In the genomic region with DNA sequence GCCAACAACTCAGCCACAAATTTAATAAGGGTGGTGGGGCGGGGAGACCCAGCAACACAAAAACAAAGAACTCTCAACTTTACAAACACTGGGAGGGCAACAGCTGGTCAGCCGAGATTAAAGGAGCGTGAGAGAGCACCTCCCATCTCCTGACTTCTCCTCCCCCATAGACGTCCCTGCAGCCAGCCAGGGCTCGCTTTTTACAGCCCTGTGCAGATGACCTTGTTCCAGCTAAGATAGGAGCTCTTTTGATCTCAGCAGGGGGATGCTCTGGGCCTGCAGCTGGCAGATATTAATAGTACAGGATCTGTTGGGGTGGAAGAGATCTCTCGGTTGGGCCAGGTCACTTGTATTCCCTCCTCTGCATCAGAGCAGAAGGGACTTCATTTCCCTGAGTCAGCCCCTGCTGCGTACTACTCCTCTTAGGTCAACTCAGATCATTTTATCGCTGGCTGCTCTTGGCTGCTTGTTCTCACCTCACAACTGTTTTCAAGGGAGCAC, we compare ENCODE assay signal across 9 cellular contexts.
A peak's percentile ranks its signal among the peaks of the same experiment; 100 is the strongest.
DNase-seq lines count a peak whose midpoint lies in the region; ATAC-seq, FAIRE-seq and TF ChIP-seq lines count a peak whose summit lies in the region.
"Had no signal": no experiment of that assay in that cellular context is flagged by ENCODE, and none has a peak within 500 bp of the region (broad histone marks: within the 10 kb centered on the region; RNA-seq: fewer than 3 reads in every experiment).

No MANE protein-coding gene starts in this region.

- H3K9ac ChIP-seq in HepG2 (ENCODE audit: insufficient read depth, low read depth, low read length): peak overlapping the region; percentile 11; the same call in 1 of the 2 replicates

- H3K4me3 Mint-ChIP-seq in activated CD4-positive, alpha-beta T cell treated with anti-CD3 and anti-CD28 coated beads, Interleukin-2, amount 10 ng/mL, durations not matched to agents 7 days and 5 days: no peak overlapping the region

- POLR2A ChIA-PET in HepG2 (lab: Yijun Ruan, JAX): interaction anchor here (0.6 to 1.7 kb wide), 7 partner anchors 19 to 1302 kb away, joined by 3 to 5 read pairs (median 3); partner anchors contain the start of gene ZFP36L1
- POLR2A ChIA-PET in activated CD4-positive, alpha-beta T cell treated with anti-CD3 and anti-CD28 coated beads, Interleukin-2, amount 10 ng/mL, durations not matched to agents 7 days and 5 days (lab: Charles Lee): no interaction called here

- no TSS peak for BruUV-seq in HepG2 (replicated peaks; lab: Mats Ljungman, UMichigan)

- 0 out of 2 replicates have a peak overlapping the region, but pooled peaks have one; percentile 17 for H3K27ac ChIP-seq in WERI-Rb-1
- H3K27ac ChIP-seq in HepG2 (ENCODE audit: extremely low read length, insufficient read depth, low read length): peak overlapping the region; percentile 75
- H3K27ac ChIP-seq in thyroid gland: peak overlapping the region; percentile 16 to 67 (median 38)

- no peaks in the 10 kb centered on the region for H3K27me3 Mint-ChIP-seq in activated CD4-positive, alpha-beta T cell treated with anti-CD3 and anti-CD28 coated beads, Interleukin-2, amount 10 ng/mL, durations not matched to agents 7 days and 5 days

- no peaks in the 10 kb centered on the region for H3K9me3 Mint-ChIP-seq in activated CD4-positive, alpha-beta T cell treated with anti-CD3 and anti-CD28 coated beads, Interleukin-2, amount 10 ng/mL, durations not matched to agents 7 days and 5 days

- H3K36me3 Mint-ChIP-seq in activated CD4-positive, alpha-beta T cell treated with anti-CD3 and anti-CD28 coated beads, Interleukin-2, amount 10 ng/mL, durations not matched to agents 7 days and 5 days (ENCODE audit: low read depth): no peaks in the 10 kb centered on the region

- in situ Hi-C loops in HepG2 (cut with HindIII; ENCODE audit: extremely low pct_ligation_motif_present, low pct_unique_long_range_greater_than_20kb): no loop called here

- TF ChIP-seq CTCF in WERI-Rb-1 (IDR thresholded peaks at IDR 0.05; ENCODE audit: low read depth, low read length) (no peak), HepG2 (CRISPR knock-in tag; IDR thresholded peaks at IDR 0.05) (no peak), thyroid gland (IDR thresholded peaks at IDR 0.05) (no peak)

- H3K36me3 ChIP-seq in WERI-Rb-1 (no peaks in the 10 kb centered on the region), HepG2 (replicated peaks in 1 of 2; ENCODE audit: control insufficient read depth in 1 of 2, insufficient read depth in 2 of 2, low read length in 2 of 2) (no peaks in the 10 kb centered on the region), thyroid gland (no peaks in the 10 kb centered on the region)

- TF ChIP-seq EP300 in Ishikawa (IDR thresholded peaks at IDR 0.05; ENCODE audit: borderline replicate concordance) (peak; percentile 92), HepG2 (IDR thresholded peaks at IDR 0.05; ENCODE audit: low read depth in 2 of 2, low read length in 2 of 2) (peak; percentile 56 to 87; a peak in 2 of 4 replicates), HepG2 (CRISPR knock-in tag; IDR thresholded peaks at IDR 0.05; ENCODE audit: borderline replicate concordance) (peak; percentile 64)

- TF ChIP-seq RAD21 in Ishikawa (IDR thresholded peaks at IDR 0.05; ENCODE audit: low read depth) (peak; percentile 19; the same call in 1 of the 2 replicates), HepG2 (CRISPR knock-in tag; IDR thresholded peaks at IDR 0.05) (no peak; the same call in 1 of the 2 replicates)

- peaks cover 23% of the 10 kb centered on the region for H3K4me1 Mint-ChIP-seq in activated CD4-positive, alpha-beta T cell treated with anti-CD3 and anti-CD28 coated beads, Interleukin-2, amount 10 ng/mL, durations not matched to agents 7 days and 5 days

- no peak overlapping the region for H3K27ac Mint-ChIP-seq in activated CD4-positive, alpha-beta T cell treated with anti-CD3 and anti-CD28 coated beads, Interleukin-2, amount 10 ng/mL, durations not matched to agents 7 days and 5 days

- TF ChIP-seq POLR2A in HepG2 (IDR thresholded peaks at IDR 0.05; ENCODE audit: insufficient read depth in 1 of 2, low read depth in 2 of 2, low read length in 2 of 2): no peak
- no peak for TF ChIP-seq POLR2A in thyroid gland (IDR thresholded peaks at IDR 0.05)

- H3K79me2 ChIP-seq in HepG2 (ENCODE audit: insufficient read depth, low read length): no peaks in the 10 kb centered on the region

- H3K4me1 ChIP-seq in HepG2 (ENCODE audit: insufficient read depth, low read length): peaks cover 74% of the 10 kb centered on the region
- peaks cover 41 to 70% of the 10 kb centered on the region in 2 donors for H3K4me1 ChIP-seq in thyroid gland

- H2AFZ ChIP-seq in HepG2 (ENCODE audit: low read length): no peak overlapping the region

- ATAC-seq in HepG2: peak; percentile 97
- ATAC-seq: PC-3 had no signal

- H3K4me2 ChIP-seq in HepG2 (ENCODE audit: low read depth, low read length): peak overlapping the region; percentile 70

- CTCF ChIA-PET in HepG2 (lab: Yijun Ruan, JAX; ENCODE audit: low intra/inter-chr PET ratio, low total read pairs): no interaction called here
- CTCF ChIA-PET in activated CD4-positive, alpha-beta T cell treated with anti-CD3 and anti-CD28 coated beads, Interleukin-2, amount 10 ng/mL, durations not matched to agents 7 days and 5 days (lab: Charles Lee): interaction anchor here (1.0 to 2.0 kb wide), 2 partner anchors 11 to 19 kb away, joined by 4 read pairs; no protein-coding TSS in a partner anchor

- H4K20me1 ChIP-seq in HepG2 (ENCODE audit: insufficient read depth, low read length): no peaks in the 10 kb centered on the region

- peak; percentile 89 for FAIRE-seq in HepG2 (lab: Jason Lieb, UNC)

- intact Hi-C loops in HepG2 (cut with micrococcal nuclease; ENCODE audit: unreplicated experiment): loop anchor here (5.0 to 10.0 kb wide), 2 partner anchors 48 to 169 kb away; no protein-coding TSS in a partner anchor
- intact Hi-C loops in thyroid gland (cut with DNase I): no loop called here

- no peak overlapping the region for H3K4me3 ChIP-seq in WERI-Rb-1 (ENCODE audit: low read depth, low read length)
- peak overlapping the region in 1 of 3 experiments; percentile 39; a peak in 2 of 6 replicates for H3K4me3 ChIP-seq in HepG2 (replicated peaks in 1 of 3; ENCODE audit: insufficient read depth in 1 of 3, low read depth in 2 of 3, low read length in 3 of 3)
- H3K4me3 ChIP-seq in thyroid gland (replicated peaks in 1 of 3): no peak overlapping the region

- H3K27me3 ChIP-seq in WERI-Rb-1 (ENCODE audit: insufficient read depth, low read depth, severe bottlenecking) (no peaks in the 10 kb centered on the region), HepG2 (ENCODE audit: control insufficient read depth in 1 of 2, insufficient read depth in 2 of 2, low read length in 2 of 2) (no peaks in the 10 kb centered on the region), thyroid gland (no peaks in the 10 kb centered on the region)

- 8% methylated on average over 5 of the region's 8 CpGs for WGBS in HepG2 (ENCODE audit: low lambda C conversion rate)
- 47 to 66% methylated on average over 7 to 8 of the region's 8 CpGs for WGBS in thyroid gland, 2 donors

- DNase-seq in WERI-Rb-1 (peak; percentile 52), HepG2 (ENCODE audit: low spot score) (peak; percentile 98), thyroid gland (peak; percentile 51 to 59), SHP77 treated with DMSO at 0.1 percent for 48 hours (lab: John Stamatoyannopoulos, UW) (no peak), DMS114 treated with DMSO at 0.1 percent for 48 hours (lab: John Stamatoyannopoulos, UW; ENCODE audit: unreplicated experiment) (no peak)
- DNase-seq in activated CD4-positive, alpha-beta T cell treated with anti-CD3 and anti-CD28 coated beads, Interleukin-2, amount 10 ng/mL, durations not matched to agents 7 days and 5 days: no peak
- DNase-seq: amygdala, PC-3 had no signal

- H3K9me3 ChIP-seq in WERI-Rb-1 (ENCODE audit: severe bottlenecking) (no peaks in the 10 kb centered on the region), HepG2 (ENCODE audit: low read length) (no peaks in the 10 kb centered on the region), thyroid gland (no peaks in the 10 kb centered on the region)

TF ChIP-seq in Ishikawa, 13 proteins besides CTCF, POLR2A, EP300 and RAD21 (continues in another document):
- TF ChIP-seq ZBTB7A (IDR thresholded peaks at IDR 0.05; ENCODE audit: low read depth) (no peak), NFIC (IDR thresholded peaks at IDR 0.05) (peak; percentile 54), FOXM1 (IDR thresholded peaks at IDR 0.05; ENCODE audit: borderline replicate concordance, low read depth) (peak; percentile 90; the same call in 1 of the 2 replicates), TCF12 (IDR thresholded peaks at IDR 0.05; ENCODE audit: low read depth) (peak; percentile 95)

TF ChIP-seq in HepG2, 621 proteins besides CTCF, POLR2A, EP300 and RAD21 (continues in another document):
- TF ChIP-seq TFDP2 (CRISPR knock-in tag; IDR thresholded peaks at IDR 0.05) (no peak), MED1 (CRISPR knock-in tag; IDR thresholded peaks at IDR 0.05) (peak; percentile 53; the same call in 1 of the 2 replicates), ADNP (CRISPR knock-in tag; IDR thresholded peaks at IDR 0.05) (no peak), SRSF1 (optimal IDR thresholded peaks at IDR 0.05; ENCODE audit: low read depth, low read length) (no peak), ZNF672 (CRISPR knock-in tag; IDR thresholded peaks at IDR 0.05) (no peak), SRSF9 (IDR thresholded peaks at IDR 0.05; ENCODE audit: borderline replicate concordance, insufficient read depth, low read depth, low read length, poor library complexity, severe bottlenecking) (no peak), RNF2 (conservative IDR thresholded peaks at IDR 0.05; ENCODE audit: low read depth) (no peak), TBX3 (IDR thresholded peaks at IDR 0.05; ENCODE audit: borderline replicate concordance) (no peak; the same call in 1 of the 2 replicates), SNAI1 (CRISPR knock-in tag; IDR thresholded peaks at IDR 0.05; ENCODE audit: borderline replicate concordance) (no peak), SP1 (IDR thresholded peaks at IDR 0.05) (no peak), SP1 (CRISPR knock-in tag; IDR thresholded peaks at IDR 0.05) (no peak), TOE1 (CRISPR knock-in tag; IDR thresholded peaks at IDR 0.05) (peak; percentile 16; the same call in 1 of the 2 replicates), ZNF34 (CRISPR knock-in tag; IDR thresholded peaks at IDR 0.05; ENCODE audit: borderline replicate concordance) (no peak), SIX1 (CRISPR knock-in tag; IDR thresholded peaks at IDR 0.05; ENCODE audit: borderline replicate concordance) (0 out of 2 replicates have a peak, but pooled peaks have one; percentile 36)

Comparison
In these comparisons a context has a peak if more than half of its experiments do, and no peak if none do; other contexts are left out.
1. DNase-seq: peak in WERI-Rb-1 (single experiment), HepG2 (single experiment) and thyroid gland (2 of 2); none in SHP77 treated with DMSO at 0.1 percent for 48 hours (single experiment), activated CD4-positive, alpha-beta T cell treated with anti-CD3 and anti-CD28 coated beads, Interleukin-2, amount 10 ng/mL, durations not matched to agents 7 days and 5 days (single experiment) and DMS114 treated with DMSO at 0.1 percent for 48 hours (single experiment).
2. H3K27ac ChIP-seq: peak in every context shown above with its lines; median percentile 75 in HepG2; 38 in thyroid gland; 17 in WERI-Rb-1.